20 cellular contexts compared by ENCODE assay signal in genomic region chr4:161457906-161458305, GRCh38.
"Had no signal": no experiment of that assay in that cellular context is flagged by ENCODE, and none has a peak within 500 bp of the region (broad histone marks: within the 10 kb centered on the region; RNA-seq: fewer than 3 reads in every experiment).

No MANE protein-coding gene starts in this region.

- DNase-seq: dermis blood vessel endothelial cell; effector memory CD4-positive, alpha-beta T cell; hypothalamus; left cardiac atrium; left lung; midbrain; natural killer cell; occipital lobe; right lobe of liver; stimulated activated CD4-positive, alpha-beta T cell treated with anti-CD3 and anti-CD28 coated beads, Interleukin-2, amount 100 ng/mL, for 24 hours; stimulated activated CD4-positive, alpha-beta T cell treated with anti-CD3 and anti-CD28 coated beads, Interleukin-4, amount 100 ng/mL, for 24 hours; stimulated activated naive CD4-positive, alpha-beta T cell treated with Interleukin-2 at 50 U/mL for 16 hours; stomach; thyroid gland had no signal

- H3K4me2 ChIP-seq: smooth muscle cell had no signal

- H3K27ac ChIP-seq: coronary artery, left lung, parathyroid adenoma, right lobe of liver, stomach, thyroid gland had no signal

- FAIRE-seq: endometrium, frontal cortex had no signal

- H3K27me3 ChIP-seq: left lung, right lobe of liver, stomach, thyroid gland had no signal

- H3K9me3 ChIP-seq: left lung, right lobe of liver, stomach, thyroid gland had no signal

- H3K36me3 ChIP-seq: left lung, right lobe of liver, stomach, thyroid gland had no signal

- H3K79me2 ChIP-seq: parathyroid adenoma had no signal

- H3K4me1 ChIP-seq: left lung, parathyroid adenoma, right lobe of liver, stomach, thyroid gland had no signal

- ATAC-seq: left cardiac atrium; left lung; natural killer cell; right lobe of liver; stimulated activated effector memory CD8-positive, alpha-beta T cell treated with anti-CD3 and anti-CD28 coated beads, Interleukin-12 subunit alpha, Interleukin-12 subunit beta, amount 100 ng/mL, for 72 hours had no signal

- H2AFZ ChIP-seq: parathyroid adenoma had no signal

- H3K4me3 ChIP-seq: coronary artery, left lung, right lobe of liver, smooth muscle cell, stomach, thyroid gland had no signal
